ENCODE assay signal across 2 cellular contexts in the genomic region with DNA sequence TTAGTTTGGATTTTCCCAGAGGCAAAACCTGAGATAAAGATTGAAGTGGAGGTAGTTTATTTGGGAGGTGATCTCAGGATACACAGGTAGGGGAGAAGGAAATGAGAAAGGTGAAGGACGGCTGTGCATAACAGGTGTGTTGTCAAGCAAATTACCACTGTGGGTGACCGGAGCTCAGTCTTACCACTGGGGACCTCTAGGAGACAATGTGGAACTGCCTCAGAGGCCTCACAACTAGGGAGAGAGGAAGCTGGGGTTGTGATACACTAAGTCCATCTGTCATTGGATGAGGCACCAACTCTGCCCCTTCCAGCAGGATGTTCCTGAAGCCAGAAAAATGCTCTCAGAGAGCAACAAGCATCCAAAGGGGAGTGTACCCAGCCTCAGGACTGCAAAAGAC.
TF ChIP-seq lines count a peak whose summit lies in the region.

No MANE protein-coding gene starts in this region.

TF ChIP-seq in HepG2, 621 proteins besides CTCF, POLR2A, EP300 and RAD21:
- TF ChIP-seq ZNF331 (CRISPR knock-in tag; IDR thresholded peaks at IDR 0.05) (no peak), NFKB2 (CRISPR knock-in tag; IDR thresholded peaks at IDR 0.05; ENCODE audit: borderline replicate concordance) (no peak)
- TF ChIP-seq, protein P1, sequence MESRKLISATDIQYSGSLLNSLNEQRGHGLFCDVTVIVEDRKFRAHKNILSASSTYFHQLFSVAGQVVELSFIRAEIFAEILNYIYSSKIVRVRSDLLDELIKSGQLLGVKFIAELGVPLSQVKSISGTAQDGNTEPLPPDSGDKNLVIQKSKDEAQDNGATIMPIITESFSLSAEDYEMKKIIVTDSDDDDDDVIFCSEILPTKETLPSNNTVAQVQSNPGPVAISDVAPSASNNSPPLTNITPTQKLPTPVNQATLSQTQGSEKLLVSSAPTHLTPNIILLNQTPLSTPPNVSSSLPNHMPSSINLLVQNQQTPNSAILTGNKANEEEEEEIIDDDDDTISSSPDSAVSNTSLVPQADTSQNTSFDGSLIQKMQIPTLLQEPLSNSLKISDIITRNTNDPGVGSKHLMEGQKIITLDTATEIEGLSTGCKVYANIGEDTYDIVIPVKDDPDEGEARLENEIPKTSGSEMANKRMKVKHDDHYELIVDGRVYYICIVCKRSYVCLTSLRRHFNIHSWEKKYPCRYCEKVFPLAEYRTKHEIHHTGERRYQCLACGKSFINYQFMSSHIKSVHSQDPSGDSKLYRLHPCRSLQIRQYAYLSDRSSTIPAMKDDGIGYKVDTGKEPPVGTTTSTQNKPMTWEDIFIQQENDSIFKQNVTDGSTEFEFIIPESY (CRISPR knock-in tag; IDR thresholded peaks at IDR 0.05) = no peak

TF ChIP-seq in HCT116, 20 proteins besides CTCF, POLR2A, EP300 and RAD21:
- TF ChIP-seq SRF (IDR thresholded peaks at IDR 0.05; ENCODE audit: low read depth) = no peak
- TF ChIP-seq, protein P1 (IDR thresholded peaks at IDR 0.05; ENCODE audit: extremely low read depth, insufficient replicate concordance, low read length) = no peak
- no peak for TF ChIP-seq ZNF274 (IDR thresholded peaks at IDR 0.05; ENCODE audit: low read depth, low read length)
- no peak for TF ChIP-seq POLR2AphosphoS5 (IDR thresholded peaks at IDR 0.05; ENCODE audit: low read depth, low read length)
- TF ChIP-seq, protein P2, sequence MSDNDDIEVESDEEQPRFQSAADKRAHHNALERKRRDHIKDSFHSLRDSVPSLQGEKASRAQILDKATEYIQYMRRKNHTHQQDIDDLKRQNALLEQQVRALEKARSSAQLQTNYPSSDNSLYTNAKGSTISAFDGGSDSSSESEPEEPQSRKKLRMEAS (IDR thresholded peaks at IDR 0.05) = no peak
- TF ChIP-seq ELF1 (IDR thresholded peaks at IDR 0.05; ENCODE audit: borderline replicate concordance, low read depth) = no peak
- no peak for TF ChIP-seq CBX3 (IDR thresholded peaks at IDR 0.05; ENCODE audit: low read depth)
- no peak for TF ChIP-seq EGR1 (IDR thresholded peaks at IDR 0.05; ENCODE audit: low read depth)
- TF ChIP-seq YY1 (IDR thresholded peaks at IDR 0.05; ENCODE audit: extremely low read depth, insufficient replicate concordance, low read depth, low read length) = no peak
- no peak for TF ChIP-seq FOSL1 (IDR thresholded peaks at IDR 0.05; ENCODE audit: low read depth)
- no peak for TF ChIP-seq SIN3A (IDR thresholded peaks at IDR 0.05; ENCODE audit: low read depth)
